9 cellular contexts compared by ENCODE assay signal in genomic region chr14:105411017-105411941, GRCh38. TPM values are rescaled to one million over a fixed set of nuclear protein-coding genes. Genes with fewer than 3 reads are reported as not detected.
A peak's percentile ranks its signal among the peaks of the same experiment; 100 is the strongest.
DNase-seq lines count a peak whose midpoint lies in the region; ATAC-seq and TF ChIP-seq lines count a peak whose summit lies in the region.
"Had no signal": no experiment of that assay in that cellular context is flagged by ENCODE, and none has a peak within 500 bp of the region (broad histone marks: within the 10 kb centered on the region; RNA-seq: fewer than 3 reads in every experiment).

No MANE protein-coding gene starts in this region.

- peak; percentile 40 for ATAC-seq in HG02610 (IDR thresholded peaks at IDR 0.05; ENCODE audit: unreplicated experiment)
- peak; percentile 53 for ATAC-seq in activated B cell treated with CpG ODN at 0.5 μM for 24 hours (ENCODE audit: low read depth)
- peak; percentile 69 for ATAC-seq in foreskin keratinocyte
- no peak for ATAC-seq in GM21723 (IDR thresholded peaks at IDR 0.05; ENCODE audit: unreplicated experiment)

- TF ChIP-seq CTCF in activated B cell treated with CpG ODN at 0.5 μM for 24 hours (IDR thresholded peaks at IDR 0.05) (no peak), foreskin keratinocyte (conservative IDR thresholded peaks at IDR 0.05) (no peak), progenitor cell of endocrine pancreas (IDR thresholded peaks at IDR 0.05; ENCODE audit: unreplicated experiment) (no peak)

- POLR2A ChIA-PET in activated B cell treated with CpG ODN at 0.5 μM for 24 hours (lab: Charles Lee) = interaction anchor here (0.7 to 1.2 kb wide), 2 partner anchors 13 to 20 kb away, joined by 3 to 4 read pairs; partner anchors contain the start of gene TEX22

- peak overlapping the region; percentile 100 for H3K4me2 ChIP-seq in BLaER1

- intact Hi-C loops in activated B cell treated with CpG ODN at 0.5 μM for 24 hours (cut with micrococcal nuclease) = no loop called here

- H4K20me1 ChIP-seq in BLaER1 = peaks cover 58% of the 10 kb centered on the region

- peaks cover 51% of the 10 kb centered on the region for H3K4me1 ChIP-seq in BLaER1
- H3K4me1 ChIP-seq in foreskin keratinocyte = no peaks in the 10 kb centered on the region

- no peaks in the 10 kb centered on the region for H3K9me3 Mint-ChIP-seq in activated B cell treated with CpG ODN at 0.5 μM for 24 hours
- H3K9me3 Mint-ChIP-seq in progenitor cell of endocrine pancreas (ENCODE audit: low read depth) = no peaks in the 10 kb centered on the region

- DNase-seq in activated B cell treated with CpG ODN at 0.5 μM for 24 hours = peak; percentile 41
- DNase-seq in foreskin keratinocyte = peak in 1 of 2 donors; percentile 13
- DNase-seq in progenitor cell of endocrine pancreas (ENCODE audit: low spot score, unreplicated experiment) = no peak
- no peak for DNase-seq in effector CD4-positive, alpha-beta T cell
- no peak for DNase-seq in NCI-H446 (lab: John Stamatoyannopoulos, UW)

- peak overlapping the region; percentile 66 for H3K9ac ChIP-seq in BLaER1

- no peaks in the 10 kb centered on the region for H3K9me3 ChIP-seq in BLaER1

- peaks cover 58% of the 10 kb centered on the region for H3K27me3 ChIP-seq in BLaER1
- peaks cover 31% of the 10 kb centered on the region for H3K27me3 ChIP-seq in foreskin keratinocyte

- no peaks in the 10 kb centered on the region; the same call in 1 of the 2 replicates for H3K36me3 ChIP-seq in BLaER1

- no peak overlapping the region for H3K27ac ChIP-seq in BLaER1
- H3K27ac ChIP-seq in foreskin keratinocyte = no peak overlapping the region
- H3K27ac ChIP-seq: epithelial cell of prostate had no signal

- H3K27ac Mint-ChIP-seq in activated B cell treated with CpG ODN at 0.5 μM for 24 hours = no peak overlapping the region
- H3K27ac Mint-ChIP-seq in progenitor cell of endocrine pancreas = peak overlapping the region; percentile 77

- H3K4me1 Mint-ChIP-seq in activated B cell treated with CpG ODN at 0.5 μM for 24 hours (peaks cover 15% of the 10 kb centered on the region), progenitor cell of endocrine pancreas (ENCODE audit: low read depth) (peaks cover 2% of the 10 kb centered on the region)

- H3K4me3 ChIP-seq in BLaER1 = peak overlapping the region; percentile 63

- peak overlapping the region; percentile 46 for H3K4me3 Mint-ChIP-seq in activated B cell treated with CpG ODN at 0.5 μM for 24 hours
- peak overlapping the region; percentile 53 for H3K4me3 Mint-ChIP-seq in progenitor cell of endocrine pancreas (ENCODE audit: low read depth)

- H3K27me3 Mint-ChIP-seq in activated B cell treated with CpG ODN at 0.5 μM for 24 hours (peaks cover 12% of the 10 kb centered on the region), progenitor cell of endocrine pancreas (peaks cover 42% of the 10 kb centered on the region)

- CTCF ChIA-PET in activated B cell treated with CpG ODN at 0.5 μM for 24 hours (lab: Charles Lee) = no interaction called here

- no peaks in the 10 kb centered on the region for H3K36me3 Mint-ChIP-seq in activated B cell treated with CpG ODN at 0.5 μM for 24 hours (ENCODE audit: low read depth)
- no peaks in the 10 kb centered on the region for H3K36me3 Mint-ChIP-seq in progenitor cell of endocrine pancreas (ENCODE audit: insufficient read depth)

RNA-seq across cellular contexts. Expression of gene MTA1, which starts 8.3 kb away (rescaled TPM):
- total RNA-seq in activated B cell treated with CpG ODN at 0.5 μM for 24 hours (115 and 119 TPM in 2 replicates), foreskin keratinocyte (64.1 and 64.7 TPM in 2 replicates), progenitor cell of endocrine pancreas (227 and 238 TPM in 2 replicates)
- 47.7 and 53.3 TPM in 2 replicates for polyA plus RNA-seq in foreskin keratinocyte

RNA-seq across cellular contexts. Expression of gene TEX22, which starts 12.9 kb away (rescaled TPM):
- 2.8 and 5.7 TPM in 2 replicates for total RNA-seq in activated B cell treated with CpG ODN at 0.5 μM for 24 hours
- 0.07 TPM in 1 of 2 replicates, not detected in the other for total RNA-seq in foreskin keratinocyte
- 0.01 and 0.02 TPM in 2 replicates for polyA plus RNA-seq in foreskin keratinocyte
- total RNA-seq in progenitor cell of endocrine pancreas = 2.4 and 3.5 TPM in 2 replicates
